8 cellular contexts compared by ENCODE assay signal in the genomic region with DNA sequence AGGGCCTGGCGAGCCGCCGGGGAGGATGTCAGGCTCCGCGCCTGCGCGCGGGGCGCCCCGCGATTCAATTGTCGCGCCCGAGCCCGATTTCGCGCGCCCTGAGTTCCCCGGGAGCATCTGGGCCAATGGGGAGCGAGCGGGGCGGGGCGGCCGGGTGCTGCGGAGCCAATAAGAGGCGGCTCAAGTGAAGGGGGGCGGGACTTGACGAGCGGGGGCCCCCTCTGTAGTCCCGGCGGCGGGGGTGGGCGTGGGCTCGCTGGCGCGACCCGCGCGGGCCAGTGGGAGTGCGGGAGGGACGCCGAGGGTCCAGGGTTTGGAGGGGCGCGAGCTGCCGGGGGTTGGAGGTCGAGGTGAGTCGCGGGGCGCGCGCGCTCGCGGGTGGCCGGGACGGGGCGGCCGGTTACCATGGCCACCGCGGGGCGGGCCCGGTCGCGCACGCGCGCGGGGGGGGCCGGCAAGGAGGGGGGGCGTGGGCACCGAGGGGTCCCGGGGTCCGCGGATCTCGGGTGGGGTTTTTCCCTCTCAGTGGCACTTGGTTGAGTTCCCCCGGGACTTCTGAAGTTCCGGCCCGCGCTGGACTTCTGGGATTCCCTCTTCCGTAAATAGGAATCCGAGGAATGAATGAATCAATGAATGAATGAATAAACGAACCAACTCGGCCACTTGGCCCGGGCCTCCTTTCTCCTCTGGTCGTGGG. TPM values are rescaled to one million over a fixed set of nuclear protein-coding genes. Genes with fewer than 3 reads are reported as not detected.
DNase-seq lines count a peak whose midpoint lies in the region; ATAC-seq and TF ChIP-seq lines count a peak whose summit lies in the region.

No MANE protein-coding gene starts in this region.

- peak overlapping the region; percentile 90 for H3K27ac Mint-ChIP-seq in activated CD4-positive, alpha-beta T cell treated with anti-CD3 and anti-CD28 coated beads for 36 hours

- peaks cover 42% of the 10 kb centered on the region for H3K4me1 Mint-ChIP-seq in activated CD4-positive, alpha-beta T cell treated with anti-CD3 and anti-CD28 coated beads for 36 hours

- DNase-seq in AG04449 (ENCODE audit: low read depth, low spot score) (no peak), NCI-H524 (lab: John Stamatoyannopoulos, UW) (peak; percentile 92 to 94), choroid plexus epithelial cell (ENCODE audit: low read depth) (peak; percentile 91)
- peak; percentile 98 for DNase-seq in activated CD4-positive, alpha-beta T cell treated with anti-CD3 and anti-CD28 coated beads for 36 hours
- DNase-seq in stimulated activated CD4-positive, alpha-beta T cell treated with anti-CD3 and anti-CD28 coated beads, Interleukin-15, amount 100 ng/mL, for 48 hours (ENCODE audit: low read depth in 2 of 2), result peak; percentile 90 to 93

- TF ChIP-seq CTCF in AG04449 (IDR thresholded peaks at IDR 0.05; ENCODE audit: insufficient read depth, low read length, missing control alignments) (no peak), choroid plexus epithelial cell (conservative IDR thresholded peaks at IDR 0.05; ENCODE audit: low read depth, low read length) (no peak)

- peak overlapping the region; percentile 83 for H3K4me3 Mint-ChIP-seq in activated CD4-positive, alpha-beta T cell treated with anti-CD3 and anti-CD28 coated beads for 36 hours

- H3K27me3 ChIP-seq in layer of hippocampus (ENCODE audit: control insufficient read depth, insufficient read depth, low read length), result no peaks in the 10 kb centered on the region

- H3K9me3 Mint-ChIP-seq in activated CD4-positive, alpha-beta T cell treated with anti-CD3 and anti-CD28 coated beads for 36 hours (ENCODE audit: low read depth), result no peaks in the 10 kb centered on the region

- H3K4me3 ChIP-seq in AG04449 (ENCODE audit: low read depth, low read length) (peak overlapping the region; percentile 70), choroid plexus epithelial cell (ENCODE audit: low read depth, low read length) (peak overlapping the region; percentile 74)

- CTCF ChIA-PET in AG04449 (lab: Yijun Ruan, JAX), result interaction anchor here (0.7 to 8.6 kb wide), 7 partner anchors 17 to 122 kb away, joined by 3 to 243 read pairs (median 17); partner anchors contain the start of genes FEM1A and PLIN3
- CTCF ChIA-PET in activated CD4-positive, alpha-beta T cell treated with anti-CD3 and anti-CD28 coated beads for 36 hours (lab: Charles Lee), result interaction anchor here (1.7 to 4.9 kb wide), 2 partner anchors 100 kb away, joined by 8 to 44 read pairs; no protein-coding TSS in a partner anchor

- peak; percentile 8 for TF ChIP-seq POLR2A in GM19099 (IDR thresholded peaks at IDR 0.05; ENCODE audit: extremely low read depth, insufficient read length, low read depth)

- peaks cover 44% of the 10 kb centered on the region for H3K36me3 Mint-ChIP-seq in activated CD4-positive, alpha-beta T cell treated with anti-CD3 and anti-CD28 coated beads for 36 hours (ENCODE audit: low read depth)

- H3K27me3 Mint-ChIP-seq in activated CD4-positive, alpha-beta T cell treated with anti-CD3 and anti-CD28 coated beads for 36 hours, result no peaks in the 10 kb centered on the region

- intact Hi-C loops in activated CD4-positive, alpha-beta T cell treated with anti-CD3 and anti-CD28 coated beads for 36 hours (cut with DNase I, micrococcal nuclease), result loop anchor here (1.0 to 10.0 kb wide), 11 partner anchors 43 to 713 kb away; partner anchors contain the start of genes CHAF1A (in 1 of the 2), FEM1A (in 1 of the 2), HDGFL2 (in 1 of the 2) and KDM4B (in 1 of the 2)

- H3K27ac ChIP-seq in layer of hippocampus (ENCODE audit: low read depth, low read length), result peak overlapping the region; percentile 66

- ATAC-seq in HG03439 (IDR thresholded peaks at IDR 0.05; ENCODE audit: unreplicated experiment), result peak; percentile 75
- peak; percentile 78 for ATAC-seq in activated CD4-positive, alpha-beta T cell treated with anti-CD3 and anti-CD28 coated beads for 36 hours

- POLR2A ChIA-PET in AG04449 (lab: Yijun Ruan, JAX), result interaction anchor here (0.6 to 0.7 kb wide), 2 partner anchors 8 to 74 kb away, joined by 3 read pairs; no protein-coding TSS in a partner anchor
- POLR2A ChIA-PET in activated CD4-positive, alpha-beta T cell treated with anti-CD3 and anti-CD28 coated beads for 36 hours (lab: Charles Lee), result interaction anchor here (1.1 kb wide), 1 partner anchor 37 kb away, joined by 4 read pairs; no protein-coding TSS in a partner anchor

RNA-seq across cellular contexts. Expression of gene UHRF1, which starts 0.7 kb away (rescaled TPM):
- 100 to 1,000 TPM; 126 to 151 TPM for total RNA-seq in activated CD4-positive, alpha-beta T cell treated with anti-CD3 and anti-CD28 coated beads for 36 hours

RNA-seq across cellular contexts. Expression of gene ARRDC5, which starts 7.3 kb away (rescaled TPM):
- not detected for total RNA-seq in activated CD4-positive, alpha-beta T cell treated with anti-CD3 and anti-CD28 coated beads for 36 hours

RNA-seq across cellular contexts. Expression of gene PLIN3, which starts 42.6 kb away (rescaled TPM):
- 10 to 100 TPM; 26.9 to 27.5 TPM for total RNA-seq in activated CD4-positive, alpha-beta T cell treated with anti-CD3 and anti-CD28 coated beads for 36 hours

RNA-seq across cellular contexts. Expression of gene KDM4B, which starts 58.9 kb away (rescaled TPM):
- 10 to 100 TPM; 33.9 to 35.8 TPM for total RNA-seq in activated CD4-positive, alpha-beta T cell treated with anti-CD3 and anti-CD28 coated beads for 36 hours
